In the genomic region with DNA sequence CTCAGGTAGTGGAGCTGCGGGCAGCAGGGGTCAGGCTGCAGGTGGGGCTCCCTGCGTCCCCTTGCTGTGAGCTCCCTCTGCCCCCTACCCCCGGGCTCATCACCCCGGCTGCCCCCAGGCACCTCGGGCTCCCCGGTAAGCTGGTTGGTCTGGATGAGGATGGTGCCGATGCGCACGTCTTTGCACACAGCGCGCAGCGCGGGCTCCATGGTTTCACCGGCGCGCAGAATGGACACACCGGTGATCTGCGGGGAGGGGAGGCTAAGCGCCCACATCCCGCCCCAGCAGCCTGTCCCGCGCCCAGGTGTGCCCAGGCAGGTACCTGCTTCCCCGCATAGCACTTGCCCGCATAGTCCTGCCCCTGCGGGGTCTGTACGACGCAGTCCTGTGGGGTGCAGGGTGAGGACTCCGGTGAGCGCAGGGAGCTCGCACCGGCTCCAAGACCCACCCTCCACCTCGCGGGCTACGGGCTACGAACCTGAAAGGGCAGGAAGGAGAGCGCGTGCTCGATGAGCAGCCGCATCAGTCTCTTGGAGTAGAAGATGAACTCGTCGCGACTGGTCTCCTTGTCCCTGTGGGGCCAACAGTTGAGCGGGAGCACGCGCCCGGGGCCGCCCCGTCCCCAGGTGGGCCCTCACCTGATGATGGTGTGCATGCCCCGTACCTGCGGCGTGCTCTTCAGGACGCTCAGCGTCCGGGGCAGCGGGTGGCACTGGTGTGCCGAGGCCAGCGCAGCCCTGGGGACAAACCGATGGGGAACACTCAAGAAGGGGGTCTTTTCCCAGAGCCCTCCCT, we compare ENCODE assay signal across 11 cellular contexts. TPM values are rescaled to one million over a fixed set of nuclear protein-coding genes. Genes with fewer than 3 reads are reported as not detected.
DNase-seq lines count a peak whose midpoint lies in the region; ATAC-seq and TF ChIP-seq lines count a peak whose summit lies in the region.
"Had no signal": no experiment of that assay in that cellular context is flagged by ENCODE, and none has a peak within 500 bp of the region (broad histone marks: within the 10 kb centered on the region; RNA-seq: fewer than 3 reads in every experiment).

No MANE protein-coding gene starts in this region.

- POLR2A ChIA-PET in IMR-90 (lab: Charles Lee; ENCODE audit: unreplicated experiment): no interaction called here

- no peak overlapping the region for H2BK5ac ChIP-seq in IMR-90 (ENCODE audit: low read depth, low read length, poor library complexity, severe bottlenecking)

- peaks cover 8% of the 10 kb centered on the region for H3K4me1 Mint-ChIP-seq in T-helper 1 cell treated with Interleukin-12 subunit alpha and Interleukin-12 subunit beta and Interleukin-4 antibody, amounts not matched to agents 30 μg/mL and 1 μg/mL, for 36 hours (ENCODE audit: low read depth)

- H2BK120ac ChIP-seq in IMR-90 (ENCODE audit: low read depth, low read length): no peak overlapping the region

- CTCF ChIA-PET in IMR-90 (lab: Yijun Ruan, JAX): no interaction called here

- H2BK15ac ChIP-seq in IMR-90 (ENCODE audit: low read depth, low read length): no peak overlapping the region

- TSS peak; percentile 56 for BruUV-seq in IMR-90 (replicated peaks; lab: Mats Ljungman, UMichigan)

- dilution Hi-C loops in IMR-90 (cut with HindIII; ENCODE audit: low sequenced_read_pairs, unreplicated experiment): no loop called here

- H2AK9ac ChIP-seq in IMR-90 (replicated peaks; ENCODE audit: low read depth, low read length, poor library complexity): no peak overlapping the region

- H2AK5ac ChIP-seq in IMR-90 (ENCODE audit: low read depth, low read length): no peak overlapping the region

- no peak overlapping the region for H3K4me3 Mint-ChIP-seq in T-helper 1 cell treated with Interleukin-12 subunit alpha and Interleukin-12 subunit beta and Interleukin-4 antibody, amounts not matched to agents 30 μg/mL and 1 μg/mL, for 36 hours

- peaks cover 6% of the 10 kb centered on the region for H3K36me3 Mint-ChIP-seq in T-helper 1 cell treated with Interleukin-12 subunit alpha and Interleukin-12 subunit beta and Interleukin-4 antibody, amounts not matched to agents 30 μg/mL and 1 μg/mL, for 36 hours (ENCODE audit: low read depth)

- peaks cover 22 to 64% of the 10 kb centered on the region in 2 experiments for H3K79me1 ChIP-seq in IMR-90 (ENCODE audit: low read depth in 1 of 2, low read length in 2 of 2)

- H3K14ac ChIP-seq in IMR-90 (replicated peaks; ENCODE audit: low read depth, low read length): no peak overlapping the region

- no peaks in the 10 kb centered on the region for H3K27me3 Mint-ChIP-seq in T-helper 1 cell treated with Interleukin-12 subunit alpha and Interleukin-12 subunit beta and Interleukin-4 antibody, amounts not matched to agents 30 μg/mL and 1 μg/mL, for 36 hours (ENCODE audit: low read depth)
- H3K27me3 Mint-ChIP-seq: naive thymus-derived CD8-positive, alpha-beta T cell had no signal

- no peak for TF ChIP-seq RAD21 in IMR-90 (IDR thresholded peaks at IDR 0.05; ENCODE audit: low read length)

- H3K9me3 Mint-ChIP-seq in T-helper 1 cell treated with Interleukin-12 subunit alpha and Interleukin-12 subunit beta and Interleukin-4 antibody, amounts not matched to agents 30 μg/mL and 1 μg/mL, for 36 hours: no peaks in the 10 kb centered on the region

- H3K23ac ChIP-seq in IMR-90 (ENCODE audit: low read depth, low read length): no peak overlapping the region

- peak overlapping the region; percentile 31 for H3K27ac Mint-ChIP-seq in T-helper 1 cell treated with Interleukin-12 subunit alpha and Interleukin-12 subunit beta and Interleukin-4 antibody, amounts not matched to agents 30 μg/mL and 1 μg/mL, for 36 hours

- peaks cover 67% of the 10 kb centered on the region for H4K20me1 ChIP-seq in IMR-90 (ENCODE audit: insufficient read depth, low read length)
- peaks cover 57% of the 10 kb centered on the region for H4K20me1 ChIP-seq in osteoblast (ENCODE audit: insufficient read depth, low read length)

- no peak overlapping the region for H3K9ac ChIP-seq in IMR-90 (ENCODE audit: low read depth, low read length)

- ATAC-seq in IMR-90 (ENCODE audit: low read depth): no peak
- peak; percentile 1 for ATAC-seq in esophagus mucosa
- no peak for ATAC-seq in HG02759 (IDR thresholded peaks at IDR 0.05; ENCODE audit: unreplicated experiment)

- H3K4me1 ChIP-seq in IMR-90 (ENCODE audit: control insufficient read depth, insufficient read depth, low read length): no peaks in the 10 kb centered on the region
- H3K4me1 ChIP-seq in osteoblast (ENCODE audit: insufficient read depth, low read length): no peaks in the 10 kb centered on the region
- no peaks in the 10 kb centered on the region for H3K4me1 ChIP-seq in uterus

- peaks cover 37% of the 10 kb centered on the region for H3K79me2 ChIP-seq in osteoblast (ENCODE audit: insufficient read depth, low read length)

- H4K5ac ChIP-seq in IMR-90 (ENCODE audit: low read depth, low read length): no peak overlapping the region

- H3K36me3 ChIP-seq in IMR-90 (ENCODE audit: control insufficient read depth, insufficient read depth, low read length) (peaks cover 60% of the 10 kb centered on the region), osteoblast (ENCODE audit: insufficient read depth, low read length) (peaks cover 27% of the 10 kb centered on the region), uterus (no peaks in the 10 kb centered on the region)

- H2BK20ac ChIP-seq in IMR-90 (ENCODE audit: low read depth, low read length): no peak overlapping the region

- no peak overlapping the region for H3K4me2 ChIP-seq in IMR-90 (ENCODE audit: low read depth, low read length)
- H3K4me2 ChIP-seq in osteoblast (ENCODE audit: insufficient read depth, low read length): no peak overlapping the region

- no peak overlapping the region for H4K8ac ChIP-seq in IMR-90 (ENCODE audit: low read depth in 2 of 2, low read length in 2 of 2)

- H3K18ac ChIP-seq in IMR-90 (ENCODE audit: low read depth, low read length): no peak overlapping the region

- no peak overlapping the region for H4K91ac ChIP-seq in IMR-90 (ENCODE audit: insufficient read depth, low read depth, low read length)

- intact Hi-C loops in IMR-90 (cut with micrococcal nuclease): no loop called here
- intact Hi-C loops in uterus (cut with DNase I; ENCODE audit: low total_unique reads): no loop called here

- H3K27ac ChIP-seq in IMR-90 (ENCODE audit: insufficient read depth, low read length) (no peak overlapping the region), osteoblast (ENCODE audit: low read depth, low read length) (no peak overlapping the region), uterus (no peak overlapping the region)
- H3K27ac ChIP-seq: foreskin keratinocyte had no signal

- DNase-seq in T-helper 1 cell (no peak), IMR-90 (no peak), osteoblast (ENCODE audit: insufficient read length, low spot score, missing footprints) (peak; percentile 83), foreskin melanocyte (no peak), uterus (no peak)

- TF ChIP-seq CTCF in IMR-90 (conservative IDR thresholded peaks at IDR 0.05; ENCODE audit: low read depth, low read length) (no peak), osteoblast (IDR thresholded peaks at IDR 0.05; ENCODE audit: extremely low read depth, low read depth, low read length) (no peak), uterus (IDR thresholded peaks at IDR 0.05) (no peak)

- TF ChIP-seq POLR2A in IMR-90 (IDR thresholded peaks at IDR 0.05; ENCODE audit: low read depth, low read length) (no peak), uterus (IDR thresholded peaks at IDR 0.05) (no peak)

- H3K4ac ChIP-seq in IMR-90 (ENCODE audit: low read depth, low read length): no peak overlapping the region

- no peak overlapping the region for H3K56ac ChIP-seq in IMR-90 (ENCODE audit: extremely low read depth, insufficient read depth, low read length)

- H2AFZ ChIP-seq in IMR-90 (replicated peaks; ENCODE audit: low read length, poor library complexity) (peak overlapping the region; percentile 58), osteoblast (ENCODE audit: low read length) (no peak overlapping the region)

- no peaks in the 10 kb centered on the region for H3K27me3 ChIP-seq in IMR-90 (ENCODE audit: control insufficient read depth, insufficient read depth, low read length)
- H3K27me3 ChIP-seq in osteoblast (ENCODE audit: insufficient read depth, low read length): no peaks in the 10 kb centered on the region
- no peaks in the 10 kb centered on the region for H3K27me3 ChIP-seq in uterus
- H3K27me3 ChIP-seq: foreskin keratinocyte had no signal

- no peaks in the 10 kb centered on the region for H3K9me3 ChIP-seq in IMR-90 (ENCODE audit: control insufficient read depth, insufficient read depth, low read length)
- no peaks in the 10 kb centered on the region for H3K9me3 ChIP-seq in osteoblast (ENCODE audit: low read depth, low read length)
- no peaks in the 10 kb centered on the region for H3K9me3 ChIP-seq in uterus

- in situ Hi-C loops in IMR-90 (cut with MboI; ENCODE audit: low sequenced_read_pairs): no loop called here

- WGBS in IMR-90 (ENCODE audit: extremely low coverage in 2 of 2, insufficient read length in 1 of 2), 2 experiments: 98% methylated on average over 26 of the region's 58 CpGs; no CpG with 5 or more reads in 1 of the 2 experiments

- H3K4me3 ChIP-seq in IMR-90 (ENCODE audit: insufficient read depth, low read depth, low read length): no peak overlapping the region
- no peak overlapping the region for H3K4me3 ChIP-seq in osteoblast (ENCODE audit: insufficient read depth, low read length)
- no peak overlapping the region for H3K4me3 ChIP-seq in uterus

- H3K9me1 ChIP-seq in IMR-90 (ENCODE audit: insufficient read depth, low read length): peaks cover 4% of the 10 kb centered on the region; the same call in 1 of the 2 replicates

RNA-seq across cellular contexts. Expression of a gene that starts 15.5 kb away (rescaled TPM):
- total RNA-seq in IMR-90 (2012; rRNA removed) (16.7 and 18.3 TPM in 2 replicates), esophagus mucosa (25.1 TPM), osteoblast (21.0 and 23.9 TPM in 2 replicates), uterus (10 to 100 TPM; 21.8 to 64.6 (median 23.5) TPM)
- polyA plus RNA-seq in IMR-90 (2012; rRNA removed): 54.7 and 58.6 TPM in 2 replicates
- 19.8 and 55.6 TPM in 2 replicates for polyA plus RNA-seq in IMR-90 (2012; cell fraction: cytosol; rRNA removed)
- 178 and 412 TPM in 2 replicates for polyA plus RNA-seq in IMR-90 (2012; cell fraction: nucleus; rRNA removed; ENCODE audit: low replicate concordance)

RNA-seq across cellular contexts. Expression of a gene that starts 29.1 kb away (rescaled TPM):
- total RNA-seq in IMR-90 (2012; rRNA removed) (6.4 and 6.5 TPM in 2 replicates), esophagus mucosa (13.9 TPM), osteoblast (12.1 and 14.5 TPM in 2 replicates), uterus (10 to 100 TPM in 3 of 4 donors, 1 to 10 TPM in 1; 4.7 to 23.3 (median 17.4) TPM)
- 15.6 and 15.9 TPM in 2 replicates for polyA plus RNA-seq in IMR-90 (2012; rRNA removed)
- 7.2 and 13.4 TPM in 2 replicates for polyA plus RNA-seq in IMR-90 (2012; cell fraction: cytosol; rRNA removed)
- 50.2 and 83.0 TPM in 2 replicates for polyA plus RNA-seq in IMR-90 (2012; cell fraction: nucleus; rRNA removed; ENCODE audit: low replicate concordance)

RNA-seq across cellular contexts. Expression of a gene that starts 38.8 kb away (rescaled TPM):
- total RNA-seq in IMR-90 (2012; rRNA removed): 0.54 and 0.56 TPM in 2 replicates
- 4.0 and 4.1 TPM in 2 replicates for polyA plus RNA-seq in IMR-90 (2012; rRNA removed)
- polyA plus RNA-seq in IMR-90 (2012; cell fraction: cytosol; rRNA removed): 3.9 and 4.6 TPM in 2 replicates
- 14.1 and 23.9 TPM in 2 replicates for polyA plus RNA-seq in IMR-90 (2012; cell fraction: nucleus; rRNA removed; ENCODE audit: low replicate concordance)
- total RNA-seq in esophagus mucosa: 5.7 TPM
- 0.59 and 1.4 TPM in 2 replicates for total RNA-seq in osteoblast
- 1 to 10 TPM in 2 of 4 donors, under 1 TPM in 1, not detected in 1; 0.83 to 7.6 (median 1.2) TPM for total RNA-seq in uterus
- total RNA-seq: A172 had no signal

RNA-seq across cellular contexts. Expression of a gene that starts 40.3 kb away (rescaled TPM):
- 68.6 and 71.3 TPM in 2 replicates for total RNA-seq in IMR-90 (2012; rRNA removed)
- polyA plus RNA-seq in IMR-90 (2012; rRNA removed): 38.5 and 43.5 TPM in 2 replicates
- 32.3 and 36.0 TPM in 2 replicates for polyA plus RNA-seq in IMR-90 (2012; cell fraction: cytosol; rRNA removed)
- 27.2 and 30.1 TPM in 2 replicates for polyA plus RNA-seq in IMR-90 (2012; cell fraction: nucleus; rRNA removed; ENCODE audit: low replicate concordance)
- total RNA-seq in esophagus mucosa: 39.7 TPM
- 47.1 and 56.1 TPM in 2 replicates for total RNA-seq in osteoblast
- total RNA-seq in uterus: 10 to 100 TPM; 28.5 to 73.0 (median 69.6) TPM

RNA-seq across cellular contexts. Expression of a gene that starts 45.7 kb away (rescaled TPM):
- total RNA-seq in IMR-90 (2012; rRNA removed): 45.2 and 46.9 TPM in 2 replicates
- 35.6 and 36.3 TPM in 2 replicates for polyA plus RNA-seq in IMR-90 (2012; rRNA removed)
- polyA plus RNA-seq in IMR-90 (2012; cell fraction: cytosol; rRNA removed): 34.5 and 45.2 TPM in 2 replicates
- 30.4 and 42.4 TPM in 2 replicates for polyA plus RNA-seq in IMR-90 (2012; cell fraction: nucleus; rRNA removed; ENCODE audit: low replicate concordance)
- total RNA-seq in esophagus mucosa: 64.8 TPM
- total RNA-seq in osteoblast: 41.5 and 53.9 TPM in 2 replicates
- total RNA-seq in uterus: 10 to 100 TPM; 10.9 to 39.8 (median 25.6) TPM
